In the genomic region with DNA sequence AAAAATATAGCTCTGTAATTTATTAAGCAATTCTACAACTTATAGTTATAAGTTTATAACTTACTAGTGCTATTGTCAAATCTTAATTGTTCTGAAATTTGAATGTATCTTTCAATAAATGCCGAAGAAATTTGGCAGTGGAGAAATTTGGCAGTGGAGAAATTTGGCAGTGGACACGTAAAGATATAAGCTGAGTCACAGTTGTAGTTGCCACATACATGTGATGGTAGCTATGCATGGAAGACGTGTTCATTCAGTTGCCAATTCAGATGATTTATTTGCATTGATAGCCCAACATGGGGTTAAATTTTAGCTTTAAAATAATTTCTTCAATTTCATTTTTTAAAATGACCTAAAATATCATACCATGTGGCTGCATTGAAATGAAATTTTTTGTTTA, we compare ENCODE assay signal across 14 cellular contexts.
DNase-seq lines count a peak whose midpoint lies in the region; ATAC-seq and TF ChIP-seq lines count a peak whose summit lies in the region.
"Had no signal": no experiment of that assay in that cellular context is flagged by ENCODE, and none has a peak within 500 bp of the region (broad histone marks: within the 10 kb centered on the region; RNA-seq: fewer than 3 reads in every experiment).

No MANE protein-coding gene starts in this region.

- intact Hi-C loops in MCF 10A (cut with micrococcal nuclease) (no loop called here), breast epithelium (cut with DNase I; ENCODE audit: low total_unique reads) (no loop called here)
- intact Hi-C loops in activated T-helper 2 cell treated with anti-CD3 and anti-CD28 coated beads, Interferon-gamma antibody, Interleukin-2, Interleukin-4, amounts not matched to agents 10 μg/mL and 5 μg/mL and 100 μg/mL, durations not matched to agents 14 hours and 24 hours and 36 hours (cut with micrococcal nuclease): no loop called here

- CTCF ChIA-PET in MCF 10A (lab: Yijun Ruan, JAX): interaction anchor here (0.6 to 1.4 kb wide), 5 partner anchors 9 to 656 kb away, joined by 3 to 4 read pairs (median 3); no protein-coding TSS in a partner anchor

- no peak overlapping the region for H3K27ac ChIP-seq in breast epithelium
- H3K27ac ChIP-seq: BLaER1 treated with 17β-estradiol and CSF1 and Interleukin-3, amounts not matched to agents 10 nM and 100 nM had no signal

- H3K9me3 ChIP-seq in breast epithelium: peaks cover 0 to 10% of the 10 kb centered on the region in 2 donors

- BruUV-seq in MCF 10A (replicated peaks; lab: Mats Ljungman, UMichigan): no TSS peak

- ATAC-seq in natural killer cell treated with Interleukin-12 subunit alpha and Interleukin-12 subunit beta and Interleukin-15 and Interleukin-18, amount 100 ng/mL, for 72 hours: no peak
- ATAC-seq in HG03460 (IDR thresholded peaks at IDR 0.05; ENCODE audit: unreplicated experiment): no peak
- ATAC-seq: GM23338 had no signal

- POLR2A ChIA-PET in MCF 10A (lab: Yijun Ruan, JAX): interaction anchor here (1.1 kb wide), 1 partner anchor 14 kb away, joined by 5 read pairs; no protein-coding TSS in a partner anchor

- no peaks in the 10 kb centered on the region for H3K27me3 ChIP-seq in breast epithelium
- H3K27me3 ChIP-seq: BLaER1 treated with 17β-estradiol and CSF1 and Interleukin-3, amounts not matched to agents 10 nM and 100 nM had no signal

- H3K9me3 Mint-ChIP-seq in MCF 10A (ENCODE audit: unreplicated experiment): no peaks in the 10 kb centered on the region
- H3K9me3 Mint-ChIP-seq in activated T-helper 2 cell treated with anti-CD3 and anti-CD28 coated beads, Interferon-gamma antibody, Interleukin-2, Interleukin-4, amounts not matched to agents 10 μg/mL and 5 μg/mL and 100 μg/mL, durations not matched to agents 14 hours and 24 hours and 36 hours: no peaks in the 10 kb centered on the region
- no peaks in the 10 kb centered on the region for H3K9me3 Mint-ChIP-seq in natural killer cell treated with Interleukin-12 subunit alpha and Interleukin-12 subunit beta and Interleukin-15 and Interleukin-18, amount 100 ng/mL, for 72 hours

- H3K4me3 Mint-ChIP-seq in MCF 10A (ENCODE audit: unreplicated experiment): no peak overlapping the region
- no peak overlapping the region for H3K4me3 Mint-ChIP-seq in activated T-helper 2 cell treated with anti-CD3 and anti-CD28 coated beads, Interferon-gamma antibody, Interleukin-2, Interleukin-4, amounts not matched to agents 10 μg/mL and 5 μg/mL and 100 μg/mL, durations not matched to agents 14 hours and 24 hours and 36 hours (ENCODE audit: low read depth)
- H3K4me3 Mint-ChIP-seq in natural killer cell treated with Interleukin-12 subunit alpha and Interleukin-12 subunit beta and Interleukin-15 and Interleukin-18, amount 100 ng/mL, for 72 hours: no peak overlapping the region
- H3K4me3 Mint-ChIP-seq: CD4-positive, CD25-positive, alpha-beta regulatory T cell; GM23338 had no signal

- no peaks in the 10 kb centered on the region for H3K36me3 Mint-ChIP-seq in MCF 10A (ENCODE audit: insufficient read depth, unreplicated experiment)
- H3K36me3 Mint-ChIP-seq in activated T-helper 2 cell treated with anti-CD3 and anti-CD28 coated beads, Interferon-gamma antibody, Interleukin-2, Interleukin-4, amounts not matched to agents 10 μg/mL and 5 μg/mL and 100 μg/mL, durations not matched to agents 14 hours and 24 hours and 36 hours (ENCODE audit: low read depth): no peaks in the 10 kb centered on the region
- H3K36me3 Mint-ChIP-seq in natural killer cell treated with Interleukin-12 subunit alpha and Interleukin-12 subunit beta and Interleukin-15 and Interleukin-18, amount 100 ng/mL, for 72 hours: no peaks in the 10 kb centered on the region
- H3K36me3 Mint-ChIP-seq: CD4-positive, CD25-positive, alpha-beta regulatory T cell had no signal

- no peak overlapping the region for H3K4me3 ChIP-seq in breast epithelium
- H3K4me3 ChIP-seq in cardiac fibroblast (replicated peaks in 1 of 2; ENCODE audit: low read depth in 2 of 2, low read length in 2 of 2): no peak overlapping the region
- H3K4me3 ChIP-seq: BLaER1 treated with 17β-estradiol and CSF1 and Interleukin-3, amounts not matched to agents 10 nM and 100 nM; GM23338 had no signal

- TF ChIP-seq CTCF in MCF 10A (IDR thresholded peaks at IDR 0.05; ENCODE audit: unreplicated experiment) (no peak), breast epithelium (IDR thresholded peaks at IDR 0.05) (no peak), cardiac fibroblast (IDR thresholded peaks at IDR 0.05; ENCODE audit: low read depth, low read length) (no peak)

- H3K4me1 Mint-ChIP-seq in MCF 10A (ENCODE audit: insufficient read depth, unreplicated experiment): no peaks in the 10 kb centered on the region
- no peaks in the 10 kb centered on the region for H3K4me1 Mint-ChIP-seq in activated T-helper 2 cell treated with anti-CD3 and anti-CD28 coated beads, Interferon-gamma antibody, Interleukin-2, Interleukin-4, amounts not matched to agents 10 μg/mL and 5 μg/mL and 100 μg/mL, durations not matched to agents 14 hours and 24 hours and 36 hours (ENCODE audit: low read depth)
- no peaks in the 10 kb centered on the region for H3K4me1 Mint-ChIP-seq in natural killer cell treated with Interleukin-12 subunit alpha and Interleukin-12 subunit beta and Interleukin-15 and Interleukin-18, amount 100 ng/mL, for 72 hours (ENCODE audit: low read depth in 2 of 2)
- H3K4me1 Mint-ChIP-seq: CD4-positive, CD25-positive, alpha-beta regulatory T cell had no signal

- peaks cover 24% of the 10 kb centered on the region for H3K27me3 Mint-ChIP-seq in MCF 10A (ENCODE audit: insufficient read depth, unreplicated experiment)
- H3K27me3 Mint-ChIP-seq in activated T-helper 2 cell treated with anti-CD3 and anti-CD28 coated beads, Interferon-gamma antibody, Interleukin-2, Interleukin-4, amounts not matched to agents 10 μg/mL and 5 μg/mL and 100 μg/mL, durations not matched to agents 14 hours and 24 hours and 36 hours (ENCODE audit: low read depth): peaks cover 20% of the 10 kb centered on the region
- peaks cover 7 to 8% of the 10 kb centered on the region in 2 donors for H3K27me3 Mint-ChIP-seq in natural killer cell treated with Interleukin-12 subunit alpha and Interleukin-12 subunit beta and Interleukin-15 and Interleukin-18, amount 100 ng/mL, for 72 hours

- DNase-seq in MCF 10A (ENCODE audit: unreplicated experiment) (peak; percentile 68), breast epithelium (ENCODE audit: low spot score in 2 of 2) (no peak), cardiac fibroblast (ENCODE audit: low read depth in 2 of 2) (peak; percentile 3), fibroblast of peridontal ligament (ENCODE audit: extremely low read depth) (peak; percentile 22)
- DNase-seq in activated T-helper 2 cell treated with anti-CD3 and anti-CD28 coated beads, Interferon-gamma antibody, Interleukin-2, Interleukin-4, amounts not matched to agents 10 μg/mL and 5 μg/mL and 100 μg/mL, durations not matched to agents 14 hours and 24 hours and 36 hours (ENCODE audit: low spot score): no peak
- DNase-seq in natural killer cell treated with Interleukin-12 subunit alpha and Interleukin-12 subunit beta and Interleukin-15 and Interleukin-18, amount 100 ng/mL, for 72 hours (ENCODE audit: low spot score): no peak
- DNase-seq: 8988T; CD4-positive, CD25-positive, alpha-beta regulatory T cell; DMS53; GF-D8; H7 had no signal

- H3K36me3 ChIP-seq in breast epithelium: no peaks in the 10 kb centered on the region
- H3K36me3 ChIP-seq: BLaER1 treated with 17β-estradiol and CSF1 and Interleukin-3, amounts not matched to agents 10 nM and 100 nM had no signal

- TF ChIP-seq POLR2A in breast epithelium (IDR thresholded peaks at IDR 0.05): no peak

- H3K27ac Mint-ChIP-seq in MCF 10A (ENCODE audit: low read depth, unreplicated experiment): no peak overlapping the region
- H3K27ac Mint-ChIP-seq in activated T-helper 2 cell treated with anti-CD3 and anti-CD28 coated beads, Interferon-gamma antibody, Interleukin-2, Interleukin-4, amounts not matched to agents 10 μg/mL and 5 μg/mL and 100 μg/mL, durations not matched to agents 14 hours and 24 hours and 36 hours: no peak overlapping the region
- H3K27ac Mint-ChIP-seq in natural killer cell treated with Interleukin-12 subunit alpha and Interleukin-12 subunit beta and Interleukin-15 and Interleukin-18, amount 100 ng/mL, for 72 hours: no peak overlapping the region
- H3K27ac Mint-ChIP-seq: CD4-positive, CD25-positive, alpha-beta regulatory T cell; GM23338 had no signal

- H3K4me1 ChIP-seq in breast epithelium: no peaks in the 10 kb centered on the region
- H3K4me1 ChIP-seq: BLaER1 treated with 17β-estradiol and CSF1 and Interleukin-3, amounts not matched to agents 10 nM and 100 nM had no signal

Comparison
In these comparisons a context has a peak if more than half of its experiments do, and no peak if none do; other contexts are left out.
1. DNase-seq: peak in MCF 10A (single experiment), cardiac fibroblast (2 of 2) and fibroblast of peridontal ligament (single experiment); none in breast epithelium (0 of 2), activated T-helper 2 cell treated with anti-CD3 and anti-CD28 coated beads, Interferon-gamma antibody, Interleukin-2, Interleukin-4, amounts not matched to agents 10 μg/mL and 5 μg/mL and 100 μg/mL, durations not matched to agents 14 hours and 24 hours and 36 hours (single experiment) and natural killer cell treated with Interleukin-12 subunit alpha and Interleukin-12 subunit beta and Interleukin-15 and Interleukin-18, amount 100 ng/mL, for 72 hours (single experiment).